In genomic region chr15:44854696-44855095, GRCh38 we compare ENCODE assay signal across 7 cellular contexts.
A peak's percentile ranks its signal among the peaks of the same experiment; 100 is the strongest.
DNase-seq lines count a peak whose midpoint lies in the region; ATAC-seq, FAIRE-seq and TF ChIP-seq lines count a peak whose summit lies in the region.
"Not testable (repeated sequence)": the region's sequence is repeated elsewhere in the genome, so short reads cannot be mapped to it uniquely, and the experiment has no call there.

No MANE protein-coding gene starts in this region.

- H3K4me1 Mint-ChIP-seq in stimulated activated memory B cell treated with anti-CD40 and anti-IgM and Interleukin-4, amounts not matched to agents 10 μg/mL and 1 μg/mL and 100 μg/mL, for 72 hours: not testable (repeated sequence)

- peak overlapping the region; percentile 7 for H3K27ac Mint-ChIP-seq in stimulated activated memory B cell treated with anti-CD40 and anti-IgM and Interleukin-4, amounts not matched to agents 10 μg/mL and 1 μg/mL and 100 μg/mL, for 72 hours

- not testable (repeated sequence) for H3K27me3 Mint-ChIP-seq in stimulated activated memory B cell treated with anti-CD40 and anti-IgM and Interleukin-4, amounts not matched to agents 10 μg/mL and 1 μg/mL and 100 μg/mL, for 72 hours

- 0% methylated on average over 4 of the region's 4 CpGs for WGBS in HepG2 (ENCODE audit: low lambda C conversion rate)
- 25% methylated on average over 4 of the region's 4 CpGs for WGBS in liver
- 5% methylated on average over 4 of the region's 4 CpGs for WGBS in right lobe of liver (ENCODE audit: insufficient coverage, low coverage, low lambda C conversion rate, missing lambda C conversion rate)
- 72% methylated on average over 2 of the region's 4 CpGs for WGBS in prostate gland

- TF ChIP-seq CTCF in C4-2B (conservative IDR thresholded peaks at IDR 0.05); HepG2 (CRISPR knock-in tag; IDR thresholded peaks at IDR 0.05); liver (IDR thresholded peaks at IDR 0.05; ENCODE audit: low read depth, low read length, missing input control); right lobe of liver (IDR thresholded peaks at IDR 0.05); prostate gland (IDR thresholded peaks at IDR 0.05): not testable (repeated sequence)

- H2AFZ ChIP-seq in HepG2 (ENCODE audit: low read length): not testable (repeated sequence)

- not testable (repeated sequence) for H3K36me3 ChIP-seq in HepG2 (replicated peaks in 1 of 2; ENCODE audit: control insufficient read depth in 1 of 2, insufficient read depth in 2 of 2, low read length in 2 of 2); liver (ENCODE audit: control insufficient read depth in 4 of 4, insufficient read depth in 3 of 4, low read depth in 1 of 4, low read length in 3 of 4); right lobe of liver; prostate gland

- 0 out of 4 replicates have a peak, but pooled peaks of 1 of the 2 experiments have one; percentile 15 for TF ChIP-seq EP300 in HepG2 (IDR thresholded peaks at IDR 0.05; ENCODE audit: low read depth in 2 of 2, low read length in 2 of 2)
- TF ChIP-seq EP300 in HepG2 (CRISPR knock-in tag; IDR thresholded peaks at IDR 0.05; ENCODE audit: borderline replicate concordance): not testable (repeated sequence)

- not testable (repeated sequence) for H3K27me3 ChIP-seq in HepG2 (ENCODE audit: control insufficient read depth in 1 of 2, insufficient read depth in 2 of 2, low read length in 2 of 2); liver (ENCODE audit: control insufficient read depth in 4 of 4, insufficient read depth in 4 of 4, low read length in 3 of 4); right lobe of liver; prostate gland (replicated peaks; ENCODE audit: insufficient read depth)

- ATAC-seq in left lobe of liver (peak; percentile 49), right lobe of liver (peak; percentile 47 to 65 (median 52))
- ATAC-seq in HepG2; stimulated activated memory B cell treated with anti-CD40 and anti-IgM and Interleukin-4, amounts not matched to agents 10 μg/mL and 1 μg/mL and 100 μg/mL, for 72 hours: not testable (repeated sequence)

- H3K27ac ChIP-seq in C4-2B (0 out of 2 replicates have a peak overlapping the region, but pooled peaks have one; percentile 1), liver (ENCODE audit: low read depth in 1 of 2, low read length in 2 of 2) (peak overlapping the region; percentile 48 to 79), right lobe of liver (peak overlapping the region in 2 of 3 donors; percentile 48 to 69), prostate gland (peak overlapping the region; percentile 7 to 78)
- not testable (repeated sequence) for H3K27ac ChIP-seq in HepG2 (ENCODE audit: extremely low read length, insufficient read depth, low read length)

- H3K79me2 ChIP-seq in HepG2 (ENCODE audit: insufficient read depth, low read length): not testable (repeated sequence)

- H3K4me1 ChIP-seq in HepG2 (ENCODE audit: insufficient read depth, low read length): peaks cover 50% of the 10 kb centered on the region
- H3K4me1 ChIP-seq in liver (ENCODE audit: control insufficient read depth in 4 of 4, insufficient read depth in 4 of 4, low read length in 3 of 4): peaks cover 0 to 30% (median 4%) of the 10 kb centered on the region in 4 donors
- H3K4me1 ChIP-seq in right lobe of liver: peaks cover 0 to 34% (median 9%) of the 10 kb centered on the region in 4 donors
- not testable (repeated sequence) for H3K4me1 ChIP-seq in prostate gland (replicated peaks)

- BruUV-seq in HepG2 (replicated peaks; lab: Mats Ljungman, UMichigan): not testable (repeated sequence)

- in situ Hi-C loops in HepG2 (cut with HindIII; ENCODE audit: extremely low pct_ligation_motif_present, low pct_unique_long_range_greater_than_20kb): not testable (repeated sequence)

- not testable (repeated sequence) for H3K36me3 Mint-ChIP-seq in stimulated activated memory B cell treated with anti-CD40 and anti-IgM and Interleukin-4, amounts not matched to agents 10 μg/mL and 1 μg/mL and 100 μg/mL, for 72 hours

- not testable (repeated sequence) for H3K9me3 ChIP-seq in HepG2 (ENCODE audit: low read length); liver (ENCODE audit: control insufficient read depth in 4 of 4, low read length in 3 of 4); right lobe of liver; prostate gland

- DNase-seq in left lobe of liver (ENCODE audit: low spot score) (peak; percentile 69), right lobe of liver (peak in 1 of 3 donors; percentile 66)
- DNase-seq in HepG2 (ENCODE audit: low spot score); prostate gland (ENCODE audit: low spot score): not testable (repeated sequence)

- intact Hi-C loops in HepG2 (cut with micrococcal nuclease; ENCODE audit: unreplicated experiment): loop anchor here (5.0 kb wide), 2 partner anchors 57 to 58 kb away; no protein-coding TSS in a partner anchor
- intact Hi-C loops in right lobe of liver (cut with DNase I): loop anchor here in 1 of 2 donors (10.0 kb wide), 1 partner anchor 170 kb away; the partner anchor contains the start of gene SORD
- intact Hi-C loops in prostate gland (cut with DNase I): not testable (repeated sequence)

- POLR2A ChIA-PET in HepG2 (lab: Yijun Ruan, JAX): interaction anchor here (1.8 kb wide), 1 partner anchor 59 kb away, joined by 5 read pairs; no protein-coding TSS in a partner anchor

- not testable (repeated sequence) for H3K4me3 Mint-ChIP-seq in stimulated activated memory B cell treated with anti-CD40 and anti-IgM and Interleukin-4, amounts not matched to agents 10 μg/mL and 1 μg/mL and 100 μg/mL, for 72 hours

- H3K4me2 ChIP-seq in HepG2 (ENCODE audit: low read depth, low read length): not testable (repeated sequence)

- H3K9ac ChIP-seq in HepG2 (ENCODE audit: insufficient read depth, low read depth, low read length); liver (ENCODE audit: low read depth in 1 of 2, low read length in 2 of 2): not testable (repeated sequence)

- H3K9me3 Mint-ChIP-seq in stimulated activated memory B cell treated with anti-CD40 and anti-IgM and Interleukin-4, amounts not matched to agents 10 μg/mL and 1 μg/mL and 100 μg/mL, for 72 hours: not testable (repeated sequence)

- CTCF ChIA-PET in HepG2 (lab: Yijun Ruan, JAX; ENCODE audit: low intra/inter-chr PET ratio, low total read pairs): not testable (repeated sequence)

- not testable (repeated sequence) for H4K20me1 ChIP-seq in HepG2 (ENCODE audit: insufficient read depth, low read length)

- not testable (repeated sequence) for FAIRE-seq in HepG2 (lab: Jason Lieb, UNC)

- not testable (repeated sequence) for TF ChIP-seq RAD21 in HepG2 (CRISPR knock-in tag; IDR thresholded peaks at IDR 0.05); liver (IDR thresholded peaks at IDR 0.05)

- TF ChIP-seq POLR2A in HepG2 (IDR thresholded peaks at IDR 0.05; ENCODE audit: insufficient read depth in 1 of 2, low read depth in 2 of 2, low read length in 2 of 2); right lobe of liver (IDR thresholded peaks at IDR 0.05); prostate gland (IDR thresholded peaks at IDR 0.05): not testable (repeated sequence)

- not testable (repeated sequence) for H3K4me3 ChIP-seq in HepG2 (replicated peaks in 1 of 3; ENCODE audit: insufficient read depth in 1 of 3, low read depth in 2 of 3, low read length in 3 of 3); liver (ENCODE audit: low read depth in 1 of 3, low read length in 3 of 3); right lobe of liver; prostate gland

TF ChIP-seq in HepG2, 621 proteins besides CTCF, POLR2A, EP300 and RAD21:
- TF ChIP-seq HNF4A (CRISPR knock-in tag; IDR thresholded peaks at IDR 0.05) (peak; percentile 21; the same call in 1 of the 2 replicates), FOXA1 (CRISPR knock-in tag; IDR thresholded peaks at IDR 0.05) (0 out of 2 replicates have a peak, but pooled peaks have one; percentile 15), RXRB (CRISPR knock-in tag; IDR thresholded peaks at IDR 0.05; ENCODE audit: borderline replicate concordance) (peak; percentile 48), TCF7 (IDR thresholded peaks at IDR 0.05; ENCODE audit: low read depth) (peak; percentile 39; the same call in 1 of the 2 replicates), SOX5 (CRISPR knock-in tag; IDR thresholded peaks at IDR 0.05; ENCODE audit: borderline replicate concordance) (0 out of 2 replicates have a peak, but pooled peaks have one; percentile 21), RARA (CRISPR knock-in tag; IDR thresholded peaks at IDR 0.05) (peak; percentile 70; the same call in 1 of the 2 replicates), FOXA3 (CRISPR knock-in tag; IDR thresholded peaks at IDR 0.05) (peak; percentile 14; the same call in 1 of the 2 replicates)
- not testable (repeated sequence) for TF ChIP-seq FOXA1 (IDR thresholded peaks at IDR 0.05)

TF ChIP-seq in liver, 16 proteins besides CTCF, POLR2A, EP300 and RAD21:
- TF ChIP-seq SP1 (IDR thresholded peaks at IDR 0.05) (peak; percentile 23), FOXA2 (IDR thresholded peaks at IDR 0.05) (peak; percentile 18), RXRA (IDR thresholded peaks at IDR 0.05) (peak; percentile 38 to 54), HNF4A (conservative IDR thresholded peaks at IDR 0.05) (peak in 1 of 2 donors; percentile 40)
